1 cellular context compared by ENCODE assay signal in genomic region chr11:34395916-34396555, GRCh38.
TF ChIP-seq lines count a peak whose summit lies in the region.

No MANE protein-coding gene starts in this region.

TF ChIP-seq in K562, 482 proteins besides CTCF, POLR2A, EP300 and RAD21:
- TF ChIP-seq ZNF77 (CRISPR knock-in tag; IDR thresholded peaks at IDR 0.05): no peak
- TF ChIP-seq MECOM (CRISPR knock-in tag; IDR thresholded peaks at IDR 0.05): no peak
- no peak for TF ChIP-seq DMBX1 (CRISPR knock-in tag; IDR thresholded peaks at IDR 0.05; ENCODE audit: borderline replicate concordance)
- TF ChIP-seq RUNX1 (IDR thresholded peaks at IDR 0.05; ENCODE audit: low read depth): no peak
- TF ChIP-seq CBFB (CRISPR knock-in tag; IDR thresholded peaks at IDR 0.05): no peak
- no peak for TF ChIP-seq ZC3H4 (CRISPR knock-in tag; IDR thresholded peaks at IDR 0.05; ENCODE audit: borderline replicate concordance)
- TF ChIP-seq HBP1 (CRISPR knock-in tag; IDR thresholded peaks at IDR 0.05): no peak
- TF ChIP-seq ZNF316 (IDR thresholded peaks at IDR 0.05): no peak
- no peak for TF ChIP-seq TARDBP (IDR thresholded peaks at IDR 0.05)
- TF ChIP-seq ZBTB43 (CRISPR knock-in tag; IDR thresholded peaks at IDR 0.05): no peak
- TF ChIP-seq HDAC3 (IDR thresholded peaks at IDR 0.05; ENCODE audit: borderline replicate concordance, partially characterized antibody): no peak
- TF ChIP-seq PATZ1 (CRISPR knock-in tag; IDR thresholded peaks at IDR 0.05; ENCODE audit: borderline replicate concordance): no peak
